24 cellular contexts compared by ENCODE assay signal in the genomic region with DNA sequence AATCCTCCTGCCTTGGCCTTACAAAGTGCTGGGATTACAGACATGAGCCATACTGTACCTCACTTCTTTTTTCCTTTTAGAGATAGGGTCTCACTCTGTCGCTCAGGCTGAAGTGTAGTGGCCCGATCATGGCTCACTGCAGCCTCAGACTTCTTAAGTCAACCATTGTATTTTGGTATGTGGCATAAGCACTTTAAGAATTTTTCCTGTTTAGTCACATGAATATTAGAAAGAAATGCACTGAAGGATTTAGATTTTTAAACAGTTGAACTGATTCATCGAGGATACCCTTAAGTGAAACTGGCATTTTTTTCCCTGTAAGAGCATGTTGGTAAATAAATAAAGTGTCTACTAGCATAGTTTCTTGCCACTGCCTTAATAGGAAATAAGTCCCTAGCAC.
DNase-seq lines count a peak whose midpoint lies in the region; ATAC-seq and TF ChIP-seq lines count a peak whose summit lies in the region.
"Had no signal": no experiment of that assay in that cellular context is flagged by ENCODE, and none has a peak within 500 bp of the region (broad histone marks: within the 10 kb centered on the region; RNA-seq: fewer than 3 reads in every experiment).

No MANE protein-coding gene starts in this region.

- H3K4me3 ChIP-seq in GM23338: no peak overlapping the region
- no peak overlapping the region for H3K4me3 ChIP-seq in retinal pigment epithelial cell (ENCODE audit: low read length)
- H3K4me3 ChIP-seq: BLaER1, PC-9, SJCRH30 had no signal

- H3K27ac Mint-ChIP-seq in GM23338: 0 out of 2 replicates have a peak overlapping the region, but pooled peaks have one; percentile 32
- H3K27ac Mint-ChIP-seq: CD4-positive, CD25-positive, alpha-beta regulatory T cell had no signal

- TF ChIP-seq CTCF in GM23338 (conservative IDR thresholded peaks at IDR 0.05; ENCODE audit: low read depth in 2 of 2): no peak
- TF ChIP-seq CTCF in retinal pigment epithelial cell (conservative IDR thresholded peaks at IDR 0.05; ENCODE audit: low read depth, low read length): no peak

- no peaks in the 10 kb centered on the region for H3F3A ChIP-seq in GM23338 (replicated peaks; ENCODE audit: low read depth)

- in situ Hi-C loops in SK-MEL-5 (cut with HindIII; ENCODE audit: low pct_unique_long_range_greater_than_20kb, low sequenced_read_pairs): no loop called here

- H3K27ac ChIP-seq in GM23338 (ENCODE audit: low read depth): no peak overlapping the region
- H3K27ac ChIP-seq: BLaER1, PC-9, SJCRH30 had no signal

- H3K4me2 ChIP-seq in GM23338: no peak overlapping the region
- H3K4me2 ChIP-seq: BLaER1, PC-9 had no signal

- no peaks in the 10 kb centered on the region for H3K9me3 Mint-ChIP-seq in GM23338

- peaks cover 2% of the 10 kb centered on the region for H3K27me3 Mint-ChIP-seq in GM23338 (ENCODE audit: insufficient read depth, low read depth, poor library complexity)
- H3K27me3 Mint-ChIP-seq: CD4-positive, CD25-positive, alpha-beta regulatory T cell had no signal

- H3K36me3 ChIP-seq in GM23338 (ENCODE audit: insufficient read depth): no peaks in the 10 kb centered on the region
- H3K36me3 ChIP-seq: BLaER1, SJCRH30 had no signal

- no peak overlapping the region for H3K4me3 Mint-ChIP-seq in GM23338
- H3K4me3 Mint-ChIP-seq: CD4-positive, CD25-positive, alpha-beta regulatory T cell had no signal

- H3K4me1 ChIP-seq in GM23338 (ENCODE audit: insufficient read depth): peaks cover 26% of the 10 kb centered on the region
- H3K4me1 ChIP-seq: BLaER1, SJCRH30 had no signal

- H3K27me3 ChIP-seq in GM23338 (ENCODE audit: insufficient read depth): no peaks in the 10 kb centered on the region
- H3K27me3 ChIP-seq: BLaER1, SJCRH30 had no signal

- H3K36me3 Mint-ChIP-seq in GM23338 (ENCODE audit: low read depth): no peaks in the 10 kb centered on the region
- H3K36me3 Mint-ChIP-seq: CD4-positive, CD25-positive, alpha-beta regulatory T cell had no signal

- H3K79me2 ChIP-seq in GM23338 (replicated peaks; ENCODE audit: insufficient read depth): no peaks in the 10 kb centered on the region

- H3K4me1 Mint-ChIP-seq in GM23338: peaks cover 18% of the 10 kb centered on the region
- H3K4me1 Mint-ChIP-seq: CD4-positive, CD25-positive, alpha-beta regulatory T cell had no signal

- H3K9me2 ChIP-seq in GM23338 (ENCODE audit: insufficient read depth): no peaks in the 10 kb centered on the region

- DNase-seq in GM23338 (ENCODE audit: low spot score) (no peak), SK-MEL-5 (ENCODE audit: low read depth, low spot score) (peak; percentile 7), foreskin melanocyte (peak; percentile 44), retinal pigment epithelial cell (ENCODE audit: low read depth) (peak; percentile 60), hepatic stellate cell (ENCODE audit: low spot score) (no peak)
- DNase-seq: CD4-positive, CD25-positive, alpha-beta regulatory T cell; DMS53; GF-D8; Karpas-422; NCI-H1092 treated with DMSO at 0.1 percent for 48 hours; NCI-H1436; NCI-H187; NCI-H2081 treated with DMSO at 0.1 percent for 48 hours; NCI-H446; NCI-H774; NK-92 treated with Interleukin-12 subunit alpha and Interleukin-12 subunit beta, amount 100 ng/mL, for 24 hours; PC-9; SJCRH30; T-helper 1 cell had no signal

- no peaks in the 10 kb centered on the region for H4K20me1 ChIP-seq in GM23338 (replicated peaks; ENCODE audit: insufficient read depth)
- H4K20me1 ChIP-seq: BLaER1 had no signal

- ATAC-seq in GM23338 (no peak), HG02852 (IDR thresholded peaks at IDR 0.05; ENCODE audit: unreplicated experiment) (no peak), HG03108 (IDR thresholded peaks at IDR 0.05; ENCODE audit: unreplicated experiment) (no peak), GM18909 (IDR thresholded peaks at IDR 0.05; ENCODE audit: poor library complexity, unreplicated experiment) (no peak)
- ATAC-seq: Right ventricle myocardium inferior had no signal

- no peak overlapping the region for H2AFZ ChIP-seq in GM23338
- H2AFZ ChIP-seq: PC-9 had no signal

TF ChIP-seq in GM23338, 12 proteins besides CTCF, POLR2A, EP300 and RAD21 (continues in another document):
- TF ChIP-seq ETS1 (IDR thresholded peaks at IDR 0.05) (no peak), EZH2 (IDR thresholded peaks at IDR 0.05; ENCODE audit: low read depth, unreplicated experiment) (no peak), REST (IDR thresholded peaks at IDR 0.05; ENCODE audit: unreplicated experiment) (no peak), ZNF114 (CRISPR knock-in tag; IDR thresholded peaks at IDR 0.05) (no peak), POLR2AphosphoS5 (IDR thresholded peaks at IDR 0.05; ENCODE audit: low read depth) (no peak), JUNB (IDR thresholded peaks at IDR 0.05; ENCODE audit: unreplicated experiment) (no peak), EZH2phosphoT487 (IDR thresholded peaks at IDR 0.05; ENCODE audit: unreplicated experiment) (no peak), CREB1 (CRISPR knock-in tag; IDR thresholded peaks at IDR 0.05; ENCODE audit: low read depth) (no peak), ZNF331 (CRISPR knock-in tag; IDR thresholded peaks at IDR 0.05; ENCODE audit: low read depth) (no peak)

Comparison
In these comparisons a context has a peak if more than half of its experiments do, and no peak if none do; other contexts are left out.
1. DNase-seq: peak in SK-MEL-5 (single experiment), foreskin melanocyte (single experiment) and retinal pigment epithelial cell (single experiment); none in GM23338 (single experiment) and hepatic stellate cell (single experiment).